9 cellular contexts compared by ENCODE assay signal in genomic region chr1:143735764-143736461, GRCh38.
DNase-seq lines count a peak whose midpoint lies in the region; ATAC-seq, FAIRE-seq and TF ChIP-seq lines count a peak whose summit lies in the region.
"Had no signal": no experiment of that assay in that cellular context is flagged by ENCODE, and none has a peak within 500 bp of the region (broad histone marks: within the 10 kb centered on the region; RNA-seq: fewer than 3 reads in every experiment).

No MANE protein-coding gene starts in this region.

- H4K20me1 ChIP-seq in K562 (replicated peaks; ENCODE audit: control insufficient read depth, insufficient read depth, low read length), result no peaks in the 10 kb centered on the region

- DNase-seq in K562 (ENCODE audit: extremely low read depth in 1 of 4, low spot score in 3 of 4), result no peak
- peak; percentile 74 for DNase-seq in left lobe of liver (ENCODE audit: low spot score)
- DNase-seq in NCI-H345 treated with DMSO at 0.1 percent for 48 hours (lab: John Stamatoyannopoulos, UW; ENCODE audit: unreplicated experiment), result no peak
- no peak for DNase-seq in SJCRH30
- DNase-seq in tibial artery, result no peak
- DNase-seq: SK-N-SH had no signal

- no peak overlapping the region for H2AFZ ChIP-seq in K562 (ENCODE audit: low read depth, low read length)

- H3K4me1 ChIP-seq in HEK293 (ENCODE audit: control insufficient read depth, insufficient read depth, low read length), result no peaks in the 10 kb centered on the region
- peaks cover 0 to 4% of the 10 kb centered on the region in 2 experiments; a peak in 1 of 5 replicates for H3K4me1 ChIP-seq in K562 (replicated peaks in 1 of 2; ENCODE audit: control insufficient read depth in 2 of 2, insufficient read depth in 2 of 2, low read length in 2 of 2)
- no peaks in the 10 kb centered on the region for H3K4me1 ChIP-seq in SJCRH30
- no peaks in the 10 kb centered on the region for H3K4me1 ChIP-seq in tibial artery

- TF ChIP-seq POLR2A in K562 (conservative IDR thresholded peaks at IDR 0.05), result no peak

- H3K9me3 ChIP-seq in HEK293 (ENCODE audit: control insufficient read depth, insufficient read depth, low read depth, low read length) (no peaks in the 10 kb centered on the region), K562 (replicated peaks; ENCODE audit: control insufficient read depth, insufficient read depth, low read depth, low read length) (no peaks in the 10 kb centered on the region), SJCRH30 (replicated peaks) (no peaks in the 10 kb centered on the region), tibial artery (no peaks in the 10 kb centered on the region)
- H3K9me3 ChIP-seq: SK-N-SH had no signal

- FAIRE-seq in K562 (lab: Jason Lieb, UNC), result no peak

- TF ChIP-seq EP300 in K562 (IDR thresholded peaks at IDR 0.05; ENCODE audit: low read length), result no peak

- no peak for ATAC-seq in K562
- peak; percentile 78 for ATAC-seq in left lobe of liver
- ATAC-seq in GM18873 (IDR thresholded peaks at IDR 0.05; ENCODE audit: low FRiP score, unreplicated experiment), result no peak

- H3K36me3 ChIP-seq in HEK293 (ENCODE audit: control insufficient read depth in 2 of 2, insufficient read depth in 1 of 2, low read length in 2 of 2) (no peaks in the 10 kb centered on the region), K562 (ENCODE audit: control insufficient read depth, insufficient read depth, low read length) (no peaks in the 10 kb centered on the region), SJCRH30 (no peaks in the 10 kb centered on the region), tibial artery (no peaks in the 10 kb centered on the region)

- WGBS in K562 (ENCODE audit: insufficient coverage, low coverage, missing lambda C conversion rate), result 63% methylated on average over 34 of the region's 36 CpGs

- no peak overlapping the region for H3K4me2 ChIP-seq in K562 (ENCODE audit: insufficient read depth, low read length)
- H3K4me2 ChIP-seq: SK-N-SH had no signal

- in situ Hi-C loops in K562 (cut with MboI), result no loop called here

- no peaks in the 10 kb centered on the region for H3K9me1 ChIP-seq in K562 (ENCODE audit: control insufficient read depth, insufficient read depth, low read length)

- intact Hi-C loops in K562 (cut with micrococcal nuclease) (no loop called here), tibial artery (cut with DNase I; ENCODE audit: low total_unique reads) (no loop called here)

- H3K27me3 ChIP-seq in K562 (ENCODE audit: control insufficient read depth in 2 of 2, insufficient read depth in 2 of 2, low read length in 2 of 2) (peaks cover 2 to 7% of the 10 kb centered on the region in 2 experiments; a peak in 3 of 5 replicates), SJCRH30 (no peaks in the 10 kb centered on the region), tibial artery (no peaks in the 10 kb centered on the region)

- CTCF ChIA-PET in HEK293 (lab: Yijun Ruan, JAX), result no interaction called here
- CTCF ChIA-PET in K562 (lab: Yijun Ruan, JAX; ENCODE audit: low intra/inter-chr PET ratio), result no interaction called here

- no peak for TF ChIP-seq RAD21 in K562 (CRISPR knock-in tag; conservative IDR thresholded peaks at IDR 0.05 in 1 of 2, IDR thresholded peaks at IDR 0.05 in 1 of 2)

- TF ChIP-seq CTCF in 22Rv1 (IDR thresholded peaks at IDR 0.05) (no peak), HEK293 (tag by site-specific recombination; IDR thresholded peaks at IDR 0.05) (no peak), K562 (IDR thresholded peaks at IDR 0.05 in 2 of 3, conservative IDR thresholded peaks at IDR 0.05 in 1 of 3; ENCODE audit: insufficient read depth in 2 of 3, low read depth in 1 of 3, low read length in 3 of 3) (no peak), tibial artery (IDR thresholded peaks at IDR 0.05) (no peak)

- POLR2A ChIA-PET in HEK293 (lab: Yijun Ruan, JAX) (no interaction called here), K562 (lab: Yijun Ruan, JAX) (no interaction called here)

- H3K79me2 ChIP-seq in K562 (ENCODE audit: control insufficient read depth, insufficient read depth, low read length), result no peaks in the 10 kb centered on the region

- H3K9ac ChIP-seq in K562 (ENCODE audit: insufficient read depth in 1 of 2, low read depth in 2 of 2, low read length in 2 of 2), result no peak overlapping the region
- H3K9ac ChIP-seq: SK-N-SH had no signal

- peak overlapping the region; percentile 90 for H3K27ac ChIP-seq in 22Rv1
- peak overlapping the region; percentile 91 for H3K27ac ChIP-seq in HEK293 (ENCODE audit: extremely low read depth, low read depth, low read length)
- no peak overlapping the region for H3K27ac ChIP-seq in K562 (ENCODE audit: extremely low read depth, low read depth, low read length)
- H3K27ac ChIP-seq in SJCRH30, result no peak overlapping the region
- no peak overlapping the region for H3K27ac ChIP-seq in tibial artery

- no TSS peak for BruUV-seq in K562 (replicated peaks; lab: Mats Ljungman, UMichigan)

- H3K4me3 ChIP-seq in HEK293 (ENCODE audit: low read depth, low read length), result peak overlapping the region; percentile 61
- no peak overlapping the region for H3K4me3 ChIP-seq in K562
- no peak overlapping the region for H3K4me3 ChIP-seq in SJCRH30
- peak overlapping the region in 1 of 2 donors; percentile 14 for H3K4me3 ChIP-seq in tibial artery

TF ChIP-seq in HEK293, 187 proteins besides CTCF, POLR2A, EP300 and RAD21 (continues in another document):
- TF ChIP-seq ZNF561 (tag by site-specific recombination; IDR thresholded peaks at IDR 0.05; ENCODE audit: borderline replicate concordance) (peak; percentile 83; the same call in 1 of the 2 replicates), ZNF423 (tag by site-specific recombination; IDR thresholded peaks at IDR 0.05) (no peak), MEIS1 (CRISPR knock-in tag; IDR thresholded peaks at IDR 0.05; ENCODE audit: borderline replicate concordance) (peak; percentile 71; the same call in 1 of the 2 replicates), ZBTB49 (tag by site-specific recombination; IDR thresholded peaks at IDR 0.05; ENCODE audit: low read depth) (no peak), GLIS2 (tag by site-specific recombination; IDR thresholded peaks at IDR 0.05) (no peak), ZNF426 (tag by site-specific recombination; IDR thresholded peaks at IDR 0.05) (no peak), ZNF10 (tag by site-specific recombination; IDR thresholded peaks at IDR 0.05) (peak; percentile 64; the same call in 1 of the 2 replicates), ZNF555 (tag by site-specific recombination; conservative IDR thresholded peaks at IDR 0.05) (no peak), ZNF140 (tag by site-specific recombination; IDR thresholded peaks at IDR 0.05) (no peak), ZFP3 (tag by site-specific recombination; IDR thresholded peaks at IDR 0.05; ENCODE audit: low read depth) (no peak), ZNF146 (tag by site-specific recombination; IDR thresholded peaks at IDR 0.05) (no peak)

TF ChIP-seq in K562, 482 proteins besides CTCF, POLR2A, EP300 and RAD21:
- peak; percentile 69 for TF ChIP-seq TBP (optimal IDR thresholded peaks at IDR 0.05; ENCODE audit: low read depth, low read length)
- no peak for TF ChIP-seq CBX8 (IDR thresholded peaks at IDR 0.05; ENCODE audit: borderline replicate concordance, extremely low read depth, low read depth, low read length, poor library complexity, severe bottlenecking)
- TF ChIP-seq POLR3A (IDR thresholded peaks at IDR 0.05; ENCODE audit: borderline replicate concordance, extremely low read depth, insufficient read depth, insufficient read length), result peak; percentile 54
TF ChIP-seq in K562: peak in this region for 2.

Comparison
In these comparisons a context has a peak if more than half of its experiments do, and no peak if none do; other contexts are left out.
1. H3K27ac ChIP-seq: peak in 22Rv1 (single experiment) and HEK293 (single experiment); none in K562 (single experiment), SJCRH30 (single experiment) and tibial artery (0 of 2).